In the genomic region with DNA sequence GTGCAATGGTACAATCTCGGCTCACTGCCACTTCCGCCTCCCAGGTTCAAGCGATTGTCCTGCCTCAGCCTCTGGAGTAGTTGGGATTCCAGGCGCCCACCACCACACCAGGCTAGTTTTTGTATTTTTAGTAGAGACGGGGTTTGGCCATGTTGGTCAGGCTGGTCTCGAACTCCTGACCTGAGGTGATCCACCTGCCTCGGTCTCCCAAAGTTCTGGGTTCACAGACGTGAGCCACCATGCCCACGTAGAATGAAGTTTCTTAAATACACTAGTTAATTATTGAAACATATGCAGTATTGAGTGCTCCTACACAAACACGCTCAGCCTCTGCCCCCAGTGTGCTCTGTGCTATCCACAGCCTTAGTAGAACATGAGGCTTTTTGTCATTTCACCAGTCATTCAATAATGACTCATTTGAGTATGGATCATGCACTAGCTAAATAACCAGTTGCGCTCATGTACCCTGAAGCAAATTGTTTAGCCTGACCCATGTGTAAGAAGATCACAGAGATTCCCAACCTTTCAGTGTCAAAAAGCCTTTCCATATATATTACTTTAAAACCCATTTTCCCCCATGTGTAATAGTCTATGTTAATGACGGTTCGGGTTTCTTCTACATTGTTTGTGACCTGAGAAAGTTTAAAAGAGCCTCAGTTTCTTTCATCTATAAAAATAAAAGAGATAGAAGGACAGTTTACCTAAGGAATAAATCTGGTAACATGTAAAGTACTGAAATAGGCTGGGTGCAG, we compare ENCODE assay signal across 1 cellular context.
A peak's percentile ranks its signal among the peaks of the same experiment; 100 is the strongest.
TF ChIP-seq lines count a peak whose summit lies in the region.

No MANE protein-coding gene starts in this region.

TF ChIP-seq in GM12878, 131 proteins besides CTCF, POLR2A, EP300 and RAD21 (continued from another document):
- TF ChIP-seq, protein P1, sequence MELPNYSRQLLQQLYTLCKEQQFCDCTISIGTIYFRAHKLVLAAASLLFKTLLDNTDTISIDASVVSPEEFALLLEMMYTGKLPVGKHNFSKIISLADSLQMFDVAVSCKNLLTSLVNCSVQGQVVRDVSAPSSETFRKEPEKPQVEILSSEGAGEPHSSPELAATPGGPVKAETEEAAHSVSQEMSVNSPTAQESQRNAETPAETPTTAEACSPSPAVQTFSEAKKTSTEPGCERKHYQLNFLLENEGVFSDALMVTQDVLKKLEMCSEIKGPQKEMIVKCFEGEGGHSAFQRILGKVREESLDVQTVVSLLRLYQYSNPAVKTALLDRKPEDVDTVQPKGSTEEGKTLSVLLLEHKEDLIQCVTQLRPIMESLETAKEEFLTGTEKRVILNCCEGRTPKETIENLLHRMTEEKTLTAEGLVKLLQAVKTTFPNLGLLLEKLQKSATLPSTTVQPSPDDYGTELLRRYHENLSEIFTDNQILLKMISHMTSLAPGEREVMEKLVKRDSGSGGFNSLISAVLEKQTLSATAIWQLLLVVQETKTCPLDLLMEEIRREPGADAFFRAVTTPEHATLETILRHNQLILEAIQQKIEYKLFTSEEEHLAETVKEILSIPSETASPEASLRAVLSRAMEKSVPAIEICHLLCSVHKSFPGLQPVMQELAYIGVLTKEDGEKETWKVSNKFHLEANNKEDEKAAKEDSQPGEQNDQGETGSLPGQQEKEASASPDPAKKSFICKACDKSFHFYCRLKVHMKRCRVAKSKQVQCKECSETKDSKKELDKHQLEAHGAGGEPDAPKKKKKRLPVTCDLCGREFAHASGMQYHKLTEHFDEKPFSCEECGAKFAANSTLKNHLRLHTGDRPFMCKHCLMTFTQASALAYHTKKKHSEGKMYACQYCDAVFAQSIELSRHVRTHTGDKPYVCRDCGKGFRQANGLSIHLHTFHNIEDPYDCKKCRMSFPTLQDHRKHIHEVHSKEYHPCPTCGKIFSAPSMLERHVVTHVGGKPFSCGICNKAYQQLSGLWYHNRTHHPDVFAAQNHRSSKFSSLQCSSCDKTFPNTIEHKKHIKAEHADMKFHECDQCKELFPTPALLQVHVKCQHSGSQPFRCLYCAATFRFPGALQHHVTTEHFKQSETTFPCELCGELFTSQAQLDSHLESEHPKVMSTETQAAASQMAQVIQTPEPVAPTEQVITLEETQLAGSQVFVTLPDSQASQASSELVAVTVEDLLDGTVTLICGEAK (IDR thresholded peaks at IDR 0.05; ENCODE audit: borderline replicate concordance): no peak
- TF ChIP-seq SUPT20H (IDR thresholded peaks at IDR 0.05; ENCODE audit: borderline replicate concordance, control insufficient read depth, low read depth, low read length) (no peak), POU2F2 (IDR thresholded peaks at IDR 0.05; ENCODE audit: borderline replicate concordance, low read depth, low read length) (peak; percentile 90; the same call in 2 of the 3 replicates), ETV6 (conservative IDR thresholded peaks at IDR 0.05 in 1 of 2, IDR thresholded peaks at IDR 0.05 in 1 of 2; ENCODE audit: borderline replicate concordance in 1 of 2, low read depth in 1 of 2) (peak; percentile 11 to 94; a peak in 1 of 4 replicates), MEF2B (IDR thresholded peaks at IDR 0.05; ENCODE audit: partially characterized antibody, poor library complexity, severe bottlenecking) (no peak), NBN (IDR thresholded peaks at IDR 0.05) (peak; percentile 86; the same call in 1 of the 2 replicates), STAT1 (conservative IDR thresholded peaks at IDR 0.05) (no peak), HDAC6 (IDR thresholded peaks at IDR 0.05; ENCODE audit: unreplicated experiment) (no peak), BCL3 (IDR thresholded peaks at IDR 0.05; ENCODE audit: borderline replicate concordance, insufficient read depth, low read depth, low read length, poor library complexity, severe bottlenecking) (peak; percentile 76), ZBED1 (IDR thresholded peaks at IDR 0.05; ENCODE audit: borderline replicate concordance) (peak; percentile 96), ELK1 (IDR thresholded peaks at IDR 0.05; ENCODE audit: low read depth, low read length) (no peak), SREBF1 (IDR thresholded peaks at IDR 0.05; ENCODE audit: low read length) (no peak), RB1 (IDR thresholded peaks at IDR 0.05; ENCODE audit: borderline replicate concordance) (peak; percentile 22; the same call in 1 of the 2 replicates), MTA3 (IDR thresholded peaks at IDR 0.05; ENCODE audit: borderline replicate concordance, low read length) (peak; percentile 96), MYB (IDR thresholded peaks at IDR 0.05; ENCODE audit: borderline replicate concordance, low read depth, low read length) (no peak), CHD2 (IDR thresholded peaks at IDR 0.05; ENCODE audit: borderline replicate concordance, low read depth, low read length) (no peak), BCL11A (IDR thresholded peaks at IDR 0.05; ENCODE audit: low read depth, low read length) (0 out of 2 replicates have a peak, but pooled peaks have one; percentile 2), FOS (IDR thresholded peaks at IDR 0.05; ENCODE audit: borderline replicate concordance, extremely low read depth, insufficient read length) (no peak), TCF3 (IDR thresholded peaks at IDR 0.05; ENCODE audit: borderline replicate concordance, insufficient read depth, low read depth, low read length) (no peak), JUNB (IDR thresholded peaks at IDR 0.05) (peak; percentile 62), ZNF622 (IDR thresholded peaks at IDR 0.05) (no peak), IRF5 (IDR thresholded peaks at IDR 0.05; ENCODE audit: borderline replicate concordance) (no peak), NR2C2 (IDR thresholded peaks at IDR 0.05; ENCODE audit: borderline replicate concordance, control insufficient read depth, insufficient read length, low read depth) (no peak), ZNF274 (IDR thresholded peaks at IDR 0.05; ENCODE audit: insufficient read depth, insufficient read length) (no peak), MYC (IDR thresholded peaks at IDR 0.05; ENCODE audit: insufficient read depth, insufficient read length, insufficient replicate concordance, low read length, severe bottlenecking) (no peak), PAX8 (IDR thresholded peaks at IDR 0.05) (no peak; the same call in 1 of the 2 replicates)
- TF ChIP-seq, protein P2, sequence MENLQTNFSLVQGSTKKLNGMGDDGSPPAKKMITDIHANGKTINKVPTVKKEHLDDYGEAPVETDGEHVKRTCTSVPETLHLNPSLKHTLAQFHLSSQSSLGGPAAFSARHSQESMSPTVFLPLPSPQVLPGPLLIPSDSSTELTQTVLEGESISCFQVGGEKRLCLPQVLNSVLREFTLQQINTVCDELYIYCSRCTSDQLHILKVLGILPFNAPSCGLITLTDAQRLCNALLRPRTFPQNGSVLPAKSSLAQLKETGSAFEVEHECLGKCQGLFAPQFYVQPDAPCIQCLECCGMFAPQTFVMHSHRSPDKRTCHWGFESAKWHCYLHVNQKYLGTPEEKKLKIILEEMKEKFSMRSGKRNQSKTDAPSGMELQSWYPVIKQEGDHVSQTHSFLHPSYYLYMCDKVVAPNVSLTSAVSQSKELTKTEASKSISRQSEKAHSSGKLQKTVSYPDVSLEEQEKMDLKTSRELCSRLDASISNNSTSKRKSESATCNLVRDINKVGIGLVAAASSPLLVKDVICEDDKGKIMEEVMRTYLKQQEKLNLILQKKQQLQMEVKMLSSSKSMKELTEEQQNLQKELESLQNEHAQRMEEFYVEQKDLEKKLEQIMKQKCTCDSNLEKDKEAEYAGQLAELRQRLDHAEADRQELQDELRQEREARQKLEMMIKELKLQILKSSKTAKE (IDR thresholded peaks at IDR 0.05; ENCODE audit: low read depth, poor library complexity, severe bottlenecking): no peak
- TF ChIP-seq, protein P3, sequence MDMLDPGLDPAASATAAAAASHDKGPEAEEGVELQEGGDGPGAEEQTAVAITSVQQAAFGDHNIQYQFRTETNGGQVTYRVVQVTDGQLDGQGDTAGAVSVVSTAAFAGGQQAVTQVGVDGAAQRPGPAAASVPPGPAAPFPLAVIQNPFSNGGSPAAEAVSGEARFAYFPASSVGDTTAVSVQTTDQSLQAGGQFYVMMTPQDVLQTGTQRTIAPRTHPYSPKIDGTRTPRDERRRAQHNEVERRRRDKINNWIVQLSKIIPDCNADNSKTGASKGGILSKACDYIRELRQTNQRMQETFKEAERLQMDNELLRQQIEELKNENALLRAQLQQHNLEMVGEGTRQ (IDR thresholded peaks at IDR 0.05; ENCODE audit: borderline replicate concordance, low read depth, low read length): no peak
- TF ChIP-seq, protein P4, sequence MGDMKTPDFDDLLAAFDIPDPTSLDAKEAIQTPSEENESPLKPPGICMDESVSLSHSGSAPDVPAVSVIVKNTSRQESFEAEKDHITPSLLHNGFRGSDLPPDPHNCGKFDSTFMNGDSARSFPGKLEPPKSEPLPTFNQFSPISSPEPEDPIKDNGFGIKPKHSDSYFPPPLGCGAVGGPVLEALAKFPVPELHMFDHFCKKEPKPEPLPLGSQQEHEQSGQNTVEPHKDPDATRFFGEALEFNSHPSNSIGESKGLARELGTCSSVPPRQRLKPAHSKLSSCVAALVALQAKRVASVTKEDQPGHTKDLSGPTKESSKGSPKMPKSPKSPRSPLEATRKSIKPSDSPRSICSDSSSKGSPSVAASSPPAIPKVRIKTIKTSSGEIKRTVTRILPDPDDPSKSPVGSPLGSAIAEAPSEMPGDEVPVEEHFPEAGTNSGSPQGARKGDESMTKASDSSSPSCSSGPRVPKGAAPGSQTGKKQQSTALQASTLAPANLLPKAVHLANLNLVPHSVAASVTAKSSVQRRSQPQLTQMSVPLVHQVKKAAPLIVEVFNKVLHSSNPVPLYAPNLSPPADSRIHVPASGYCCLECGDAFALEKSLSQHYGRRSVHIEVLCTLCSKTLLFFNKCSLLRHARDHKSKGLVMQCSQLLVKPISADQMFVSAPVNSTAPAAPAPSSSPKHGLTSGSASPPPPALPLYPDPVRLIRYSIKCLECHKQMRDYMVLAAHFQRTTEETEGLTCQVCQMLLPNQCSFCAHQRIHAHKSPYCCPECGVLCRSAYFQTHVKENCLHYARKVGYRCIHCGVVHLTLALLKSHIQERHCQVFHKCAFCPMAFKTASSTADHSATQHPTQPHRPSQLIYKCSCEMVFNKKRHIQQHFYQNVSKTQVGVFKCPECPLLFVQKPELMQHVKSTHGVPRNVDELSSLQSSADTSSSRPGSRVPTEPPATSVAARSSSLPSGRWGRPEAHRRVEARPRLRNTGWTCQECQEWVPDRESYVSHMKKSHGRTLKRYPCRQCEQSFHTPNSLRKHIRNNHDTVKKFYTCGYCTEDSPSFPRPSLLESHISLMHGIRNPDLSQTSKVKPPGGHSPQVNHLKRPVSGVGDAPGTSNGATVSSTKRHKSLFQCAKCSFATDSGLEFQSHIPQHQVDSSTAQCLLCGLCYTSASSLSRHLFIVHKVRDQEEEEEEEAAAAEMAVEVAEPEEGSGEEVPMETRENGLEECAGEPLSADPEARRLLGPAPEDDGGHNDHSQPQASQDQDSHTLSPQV (IDR thresholded peaks at IDR 0.05): no peak
